Comparison of ENCODE assay signal across 30 cellular contexts in the genomic region with DNA sequence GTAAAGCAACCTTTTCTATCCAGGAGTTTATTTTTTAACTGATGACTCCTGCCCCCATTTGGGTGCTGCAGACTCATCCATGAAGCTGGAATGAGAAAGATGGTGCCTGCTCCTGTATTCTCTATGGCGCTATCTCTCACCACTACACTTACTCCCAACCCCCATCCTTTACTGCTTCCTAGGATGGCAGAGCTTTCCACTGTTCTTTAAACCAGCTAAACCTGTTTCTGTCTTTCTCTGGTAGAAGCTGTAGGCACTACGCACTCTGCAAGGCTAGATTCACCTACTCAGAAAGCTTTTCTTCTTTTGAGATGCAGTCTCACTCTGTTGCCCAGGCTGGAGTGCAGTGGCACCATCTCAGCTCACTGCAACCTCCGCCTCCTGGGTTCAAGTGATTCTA. TPM values are rescaled to one million over a fixed set of nuclear protein-coding genes. Genes with fewer than 3 reads are reported as not detected.
DNase-seq lines count a peak whose midpoint lies in the region; ATAC-seq and TF ChIP-seq lines count a peak whose summit lies in the region.
"Had no signal": no experiment of that assay in that cellular context is flagged by ENCODE, and none has a peak within 500 bp of the region (broad histone marks: within the 10 kb centered on the region; RNA-seq: fewer than 3 reads in every experiment).

No MANE protein-coding gene starts in this region.

- intact Hi-C loops in Calu3 (cut with micrococcal nuclease; ENCODE audit: unreplicated experiment), result loop anchor here (2.0 kb wide), 1 partner anchor 89 kb away; no protein-coding TSS in a partner anchor

- H3K4me1 Mint-ChIP-seq in Calu3 (ENCODE audit: low read depth, unreplicated experiment), result peaks cover 31% of the 10 kb centered on the region
- H3K4me1 Mint-ChIP-seq: activated B cell treated with CpG ODN at 0.5 μM for 24 hours; activated CD4-positive, alpha-beta T cell treated with anti-CD3 and anti-CD28 coated beads, Interleukin-2, amount 10 ng/mL, durations not matched to agents 7 days and 5 days; CD4-positive, alpha-beta memory T cell; stimulated activated naive B cell treated with anti-CD40 and anti-IgM and Interleukin-4, amounts not matched to agents 10 μg/mL and 1 μg/mL and 100 μg/mL, for 72 hours had no signal

- in situ Hi-C loops in ACHN (cut with HindIII; ENCODE audit: low pct_ligation_motif_present, low pct_unique_long_range_greater_than_20kb, low sequenced_read_pairs), result no loop called here

- peaks cover 11% of the 10 kb centered on the region for H3K27me3 Mint-ChIP-seq in Calu3 (ENCODE audit: unreplicated experiment)

- DNase-seq in Calu3 (peak; percentile 22), left kidney (ENCODE audit: low read depth, low spot score) (peak; percentile 37), ACHN (no peak)
- DNase-seq: activated B cell treated with CpG ODN at 0.5 μM for 24 hours; activated CD4-positive, alpha-beta T cell treated with anti-CD3 and anti-CD28 coated beads, Interleukin-2, amount 10 ng/mL, durations not matched to agents 7 days and 5 days; activated effector memory CD4-positive, alpha-beta T cell treated with anti-CD3 and anti-CD28 coated beads, Interleukin-2, amount 50 U/mL, for 16 hours; activated T-cell treated with anti-CD3 and anti-CD28 coated beads, Interleukin-2, amount 50 U/mL, for 24 hours; aorta; CD4-positive, alpha-beta memory T cell; effector CD4-positive, alpha-beta T cell; HCEC 1CT; kidney; NCI-H187; NCI-H2227 treated with DMSO at 0.1 percent for 48 hours; NCI-H82; retina; stimulated activated naive B cell treated with anti-CD40 and anti-IgM and Interleukin-4, amounts not matched to agents 10 μg/mL and 1 μg/mL and 100 μg/mL, for 72 hours; substantia nigra had no signal

- TF ChIP-seq EP300 in Ishikawa (IDR thresholded peaks at IDR 0.05; ENCODE audit: borderline replicate concordance), result no peak

- TF ChIP-seq CTCF in Calu3 (IDR thresholded peaks at IDR 0.05; ENCODE audit: unreplicated experiment), result no peak
- TF ChIP-seq CTCF in VCaP (conservative IDR thresholded peaks at IDR 0.05), result no peak

- TF ChIP-seq RAD21 in Ishikawa (IDR thresholded peaks at IDR 0.05; ENCODE audit: low read depth), result peak; percentile 11; the same call in 1 of the 2 replicates

- CTCF ChIA-PET in Calu3 (lab: Charles Lee), result interaction anchor here (0.6 kb wide), 1 partner anchor 399 kb away, joined by 4 read pairs; no protein-coding TSS in a partner anchor

- no TSS peak for BruUV-seq in Calu3 (replicated peaks; lab: Mats Ljungman, UMichigan)

- peaks cover 6% of the 10 kb centered on the region for H3K36me3 Mint-ChIP-seq in Calu3 (ENCODE audit: insufficient read depth, unreplicated experiment)
- H3K36me3 Mint-ChIP-seq: activated naive CD8-positive, alpha-beta T cell; CD4-positive, alpha-beta memory T cell; stimulated activated naive B cell treated with anti-CD40 and anti-IgM and Interleukin-4, amounts not matched to agents 10 μg/mL and 1 μg/mL and 100 μg/mL, for 72 hours had no signal

- H3K27ac ChIP-seq in VCaP, result peak overlapping the region; percentile 51
- H3K27ac ChIP-seq: parathyroid adenoma, skin epidermis had no signal

- ATAC-seq in GM19455 (IDR thresholded peaks at IDR 0.05; ENCODE audit: unreplicated experiment) (no peak), HG03159 (IDR thresholded peaks at IDR 0.05; ENCODE audit: unreplicated experiment) (no peak)
- ATAC-seq: stimulated activated naive B cell treated with anti-CD40 and anti-IgM and Interleukin-4, amounts not matched to agents 10 μg/mL and 1 μg/mL and 100 μg/mL, for 72 hours had no signal

- no peak overlapping the region for H3K4me3 Mint-ChIP-seq in Calu3 (ENCODE audit: low read depth, unreplicated experiment)
- H3K4me3 Mint-ChIP-seq: activated B cell treated with CpG ODN at 0.5 μM for 24 hours; activated CD4-positive, alpha-beta T cell treated with anti-CD3 and anti-CD28 coated beads, Interleukin-2, amount 10 ng/mL, durations not matched to agents 7 days and 5 days; activated naive CD8-positive, alpha-beta T cell; activated T-cell treated with anti-CD3 and anti-CD28 coated beads, Interleukin-2, amount 50 U/mL, for 24 hours; CD4-positive, alpha-beta memory T cell; stimulated activated naive B cell treated with anti-CD40 and anti-IgM and Interleukin-4, amounts not matched to agents 10 μg/mL and 1 μg/mL and 100 μg/mL, for 72 hours had no signal

- no peaks in the 10 kb centered on the region for H3K9me3 Mint-ChIP-seq in Calu3 (ENCODE audit: low read depth, unreplicated experiment)
- H3K9me3 Mint-ChIP-seq: activated B cell treated with CpG ODN at 0.5 μM for 24 hours; activated CD4-positive, alpha-beta T cell treated with anti-CD3 and anti-CD28 coated beads, Interleukin-2, amount 10 ng/mL, durations not matched to agents 7 days and 5 days; activated T-cell treated with anti-CD3 and anti-CD28 coated beads, Interleukin-2, amount 50 U/mL, for 24 hours; stimulated activated naive B cell treated with anti-CD40 and anti-IgM and Interleukin-4, amounts not matched to agents 10 μg/mL and 1 μg/mL and 100 μg/mL, for 72 hours had no signal

- peak overlapping the region; percentile 75 for H3K27ac Mint-ChIP-seq in Calu3 (ENCODE audit: unreplicated experiment)
- H3K27ac Mint-ChIP-seq: activated B cell treated with CpG ODN at 0.5 μM for 24 hours; activated CD4-positive, alpha-beta T cell treated with anti-CD3 and anti-CD28 coated beads, Interleukin-2, amount 10 ng/mL, durations not matched to agents 7 days and 5 days; activated naive CD8-positive, alpha-beta T cell; activated T-cell treated with anti-CD3 and anti-CD28 coated beads, Interleukin-2, amount 50 U/mL, for 24 hours; CD4-positive, alpha-beta memory T cell; stimulated activated naive B cell treated with anti-CD40 and anti-IgM and Interleukin-4, amounts not matched to agents 10 μg/mL and 1 μg/mL and 100 μg/mL, for 72 hours had no signal

TF ChIP-seq in Ishikawa, 13 proteins besides CTCF, POLR2A, EP300 and RAD21:
- TF ChIP-seq CREB1 (IDR thresholded peaks at IDR 0.05; ENCODE audit: low read depth) (no peak), TCF12 (IDR thresholded peaks at IDR 0.05; ENCODE audit: low read depth) (no peak), CEBPB (IDR thresholded peaks at IDR 0.05) (no peak), YY1 (IDR thresholded peaks at IDR 0.05; ENCODE audit: low read depth) (no peak), ZBTB7A (IDR thresholded peaks at IDR 0.05; ENCODE audit: low read depth) (no peak), FOXM1 (IDR thresholded peaks at IDR 0.05; ENCODE audit: borderline replicate concordance, low read depth) (no peak), TEAD4 (IDR thresholded peaks at IDR 0.05) (no peak), NFIC (IDR thresholded peaks at IDR 0.05) (no peak), TAF1 (IDR thresholded peaks at IDR 0.05; ENCODE audit: low read depth) (no peak), EGR1 (IDR thresholded peaks at IDR 0.05) (no peak)
- TF ChIP-seq, protein P1, sequence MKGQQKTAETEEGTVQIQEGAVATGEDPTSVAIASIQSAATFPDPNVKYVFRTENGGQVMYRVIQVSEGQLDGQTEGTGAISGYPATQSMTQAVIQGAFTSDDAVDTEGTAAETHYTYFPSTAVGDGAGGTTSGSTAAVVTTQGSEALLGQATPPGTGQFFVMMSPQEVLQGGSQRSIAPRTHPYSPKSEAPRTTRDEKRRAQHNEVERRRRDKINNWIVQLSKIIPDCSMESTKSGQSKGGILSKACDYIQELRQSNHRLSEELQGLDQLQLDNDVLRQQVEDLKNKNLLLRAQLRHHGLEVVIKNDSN (IDR thresholded peaks at IDR 0.05), result no peak
- TF ChIP-seq, protein P2, sequence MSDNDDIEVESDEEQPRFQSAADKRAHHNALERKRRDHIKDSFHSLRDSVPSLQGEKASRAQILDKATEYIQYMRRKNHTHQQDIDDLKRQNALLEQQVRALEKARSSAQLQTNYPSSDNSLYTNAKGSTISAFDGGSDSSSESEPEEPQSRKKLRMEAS (IDR thresholded peaks at IDR 0.05), result no peak
- TF ChIP-seq, protein P3, sequence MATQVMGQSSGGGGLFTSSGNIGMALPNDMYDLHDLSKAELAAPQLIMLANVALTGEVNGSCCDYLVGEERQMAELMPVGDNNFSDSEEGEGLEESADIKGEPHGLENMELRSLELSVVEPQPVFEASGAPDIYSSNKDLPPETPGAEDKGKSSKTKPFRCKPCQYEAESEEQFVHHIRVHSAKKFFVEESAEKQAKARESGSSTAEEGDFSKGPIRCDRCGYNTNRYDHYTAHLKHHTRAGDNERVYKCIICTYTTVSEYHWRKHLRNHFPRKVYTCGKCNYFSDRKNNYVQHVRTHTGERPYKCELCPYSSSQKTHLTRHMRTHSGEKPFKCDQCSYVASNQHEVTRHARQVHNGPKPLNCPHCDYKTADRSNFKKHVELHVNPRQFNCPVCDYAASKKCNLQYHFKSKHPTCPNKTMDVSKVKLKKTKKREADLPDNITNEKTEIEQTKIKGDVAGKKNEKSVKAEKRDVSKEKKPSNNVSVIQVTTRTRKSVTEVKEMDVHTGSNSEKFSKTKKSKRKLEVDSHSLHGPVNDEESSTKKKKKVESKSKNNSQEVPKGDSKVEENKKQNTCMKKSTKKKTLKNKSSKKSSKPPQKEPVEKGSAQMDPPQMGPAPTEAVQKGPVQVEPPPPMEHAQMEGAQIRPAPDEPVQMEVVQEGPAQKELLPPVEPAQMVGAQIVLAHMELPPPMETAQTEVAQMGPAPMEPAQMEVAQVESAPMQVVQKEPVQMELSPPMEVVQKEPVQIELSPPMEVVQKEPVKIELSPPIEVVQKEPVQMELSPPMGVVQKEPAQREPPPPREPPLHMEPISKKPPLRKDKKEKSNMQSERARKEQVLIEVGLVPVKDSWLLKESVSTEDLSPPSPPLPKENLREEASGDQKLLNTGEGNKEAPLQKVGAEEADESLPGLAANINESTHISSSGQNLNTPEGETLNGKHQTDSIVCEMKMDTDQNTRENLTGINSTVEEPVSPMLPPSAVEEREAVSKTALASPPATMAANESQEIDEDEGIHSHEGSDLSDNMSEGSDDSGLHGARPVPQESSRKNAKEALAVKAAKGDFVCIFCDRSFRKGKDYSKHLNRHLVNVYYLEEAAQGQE (IDR thresholded peaks at IDR 0.05; ENCODE audit: low read depth), result no peak

RNA-seq across cellular contexts. Expression of a gene that starts 47.0 kb away (rescaled TPM):
- not detected in 2 replicates for total RNA-seq in Calu3 (2022)
- total RNA-seq: A673; activated B cell treated with CpG ODN at 0.5 μM for 24 hours; activated CD4-positive, alpha-beta T cell treated with anti-CD3 and anti-CD28 coated beads, Interleukin-2, amount 10 ng/mL, durations not matched to agents 7 days and 5 days; activated CD8-positive, alpha-beta memory T cell treated with anti-CD3 and anti-CD28 coated beads for 36 hours; bronchial epithelial cell; CD4-positive, alpha-beta memory T cell; RPMI7951; SK-MEL-5 had no signal
